Comparison of ENCODE assay signal across 1 cellular context in genomic region chr7:22865607-22865970, GRCh38.
TF ChIP-seq lines count a peak whose summit lies in the region.

No MANE protein-coding gene starts in this region.

TF ChIP-seq in HepG2, 621 proteins besides CTCF, POLR2A, EP300 and RAD21 (continued from another document):
- TF ChIP-seq ZBTB40 (IDR thresholded peaks at IDR 0.05) (no peak), ZBTB40 (CRISPR knock-in tag; IDR thresholded peaks at IDR 0.05) (no peak), NONO (IDR thresholded peaks at IDR 0.05) (no peak), NONO (CRISPR knock-in tag; conservative IDR thresholded peaks at IDR 0.05) (no peak), HNF1A (IDR thresholded peaks at IDR 0.05; ENCODE audit: low read depth) (no peak), HNF1A (CRISPR knock-in tag; IDR thresholded peaks at IDR 0.05; ENCODE audit: borderline replicate concordance) (no peak), ZBTB25 (CRISPR knock-in tag; IDR thresholded peaks at IDR 0.05) (no peak), YEATS2 (CRISPR knock-in tag; IDR thresholded peaks at IDR 0.05; ENCODE audit: borderline replicate concordance) (no peak), ZFYVE20 (CRISPR knock-in tag; IDR thresholded peaks at IDR 0.05; ENCODE audit: borderline replicate concordance, low read depth) (no peak), STAG1 (CRISPR knock-in tag; IDR thresholded peaks at IDR 0.05) (no peak), PAX8 (CRISPR knock-in tag; IDR thresholded peaks at IDR 0.05; ENCODE audit: borderline replicate concordance) (no peak)
TF ChIP-seq in HepG2: peak in this region for 0.
